2 cellular contexts compared by ENCODE assay signal in genomic region chr7:19079066-19079465, GRCh38.
TF ChIP-seq lines count a peak whose summit lies in the region.

No MANE protein-coding gene starts in this region.

TF ChIP-seq in HepG2, 621 proteins besides CTCF, POLR2A, EP300 and RAD21 (continued from another document):
- TF ChIP-seq ATF7 (IDR thresholded peaks at IDR 0.05): peak; percentile 56
- no peak for TF ChIP-seq ATF7 (CRISPR knock-in tag; IDR thresholded peaks at IDR 0.05)
- TF ChIP-seq CEBPB (IDR thresholded peaks at IDR 0.05; ENCODE audit: borderline replicate concordance, low read depth, low read length): peak; percentile 69; the same call in 1 of the 2 replicates

TF ChIP-seq in WTC11, 78 proteins besides CTCF, POLR2A, EP300 and RAD21 (continued from another document):
- TF ChIP-seq PRDM15 (CRISPR knock-in tag; IDR thresholded peaks at IDR 0.05) (no peak), ZSCAN18 (CRISPR knock-in tag; IDR thresholded peaks at IDR 0.05) (no peak), OVOL2 (CRISPR knock-in tag; IDR thresholded peaks at IDR 0.05; ENCODE audit: borderline replicate concordance) (no peak), HMGXB4 (CRISPR knock-in tag; IDR thresholded peaks at IDR 0.05) (no peak), E2F1 (CRISPR knock-in tag; IDR thresholded peaks at IDR 0.05) (no peak), ZNF317 (CRISPR knock-in tag; IDR thresholded peaks at IDR 0.05; ENCODE audit: borderline replicate concordance, low read depth) (no peak), SOX15 (CRISPR knock-in tag; IDR thresholded peaks at IDR 0.05) (no peak), USF2 (CRISPR knock-in tag; IDR thresholded peaks at IDR 0.05) (no peak), NFE2L1 (CRISPR knock-in tag; IDR thresholded peaks at IDR 0.05) (no peak), CREM (CRISPR knock-in tag; IDR thresholded peaks at IDR 0.05) (no peak), ZNF396 (CRISPR knock-in tag; IDR thresholded peaks at IDR 0.05; ENCODE audit: borderline replicate concordance) (no peak), ZNF512 (CRISPR knock-in tag; IDR thresholded peaks at IDR 0.05; ENCODE audit: borderline replicate concordance) (no peak), IRF1 (CRISPR knock-in tag; IDR thresholded peaks at IDR 0.05) (no peak), ZNF232 (CRISPR knock-in tag; IDR thresholded peaks at IDR 0.05) (no peak), NR3C1 (CRISPR knock-in tag; conservative IDR thresholded peaks at IDR 0.05; ENCODE audit: low read depth) (no peak), SMAD4 (CRISPR knock-in tag; IDR thresholded peaks at IDR 0.05) (no peak)
TF ChIP-seq in WTC11: peak in this region for 0.
